ENCODE assay signal across 9 cellular contexts in the genomic region with DNA sequence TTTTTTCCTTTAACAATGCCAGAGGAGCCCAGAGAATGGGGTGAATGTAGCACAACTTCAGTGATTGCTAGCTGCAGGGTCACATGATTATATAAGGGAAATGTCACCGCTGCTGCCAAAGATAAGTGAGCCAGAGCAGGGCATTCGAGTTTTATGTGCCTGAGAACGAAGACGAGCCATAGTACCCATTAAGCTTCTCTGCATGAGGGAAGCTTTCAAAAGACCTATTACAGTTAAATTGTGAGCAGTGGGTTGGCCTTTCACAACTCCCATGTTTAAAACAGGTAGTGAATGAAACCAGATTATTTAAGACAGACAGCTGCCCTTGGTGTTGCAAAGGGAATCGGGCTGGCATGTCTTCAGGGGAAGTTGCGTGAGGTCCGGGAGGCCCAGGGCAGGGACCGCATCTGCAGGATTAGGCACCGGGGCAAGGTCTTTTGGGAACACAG.
DNase-seq lines count a peak whose midpoint lies in the region; ATAC-seq and TF ChIP-seq lines count a peak whose summit lies in the region.
"Had no signal": no experiment of that assay in that cellular context is flagged by ENCODE, and none has a peak within 500 bp of the region (broad histone marks: within the 10 kb centered on the region; RNA-seq: fewer than 3 reads in every experiment).

No MANE protein-coding gene starts in this region.

- peaks cover 0 to 69% (median 37%) of the 10 kb centered on the region in 4 donors for H3K4me1 ChIP-seq in tibial artery

- H3K9me3 ChIP-seq in tibial artery: no peaks in the 10 kb centered on the region

- DNase-seq in activated naive CD4-positive, alpha-beta T cell (lab: John Stamatoyannopoulos, UW): no peak
- DNase-seq in SIG-M5 treated with dmso at 0.1 percent for 504 hours (lab: John Stamatoyannopoulos, UW; ENCODE audit: unreplicated experiment) (peak; percentile 96), erythroblast (lab: John Stamatoyannopoulos, UW) (peak; percentile 60 to 72), tibial artery (peak in 1 of 2 donors; percentile 26), NCI-H1048 (lab: John Stamatoyannopoulos, UW) (no peak), dermis blood vessel endothelial cell (no peak)
- DNase-seq: NCI-H345 had no signal

- peak; percentile 35 for TF ChIP-seq POLR2A in erythroblast (IDR thresholded peaks at IDR 0.05; ENCODE audit: low read length)

- no peaks in the 10 kb centered on the region for H3K27me3 ChIP-seq in tibial artery

- H3K9me3 Mint-ChIP-seq in activated naive CD4-positive, alpha-beta T cell treated with anti-CD3 and anti-CD28 coated beads, Interleukin-2, amount 50 U/mL, for 24 hours: no peaks in the 10 kb centered on the region

- H3K27ac ChIP-seq in tibial artery: peak overlapping the region; percentile 53 to 97

- peak overlapping the region; percentile 97 for H3K27ac Mint-ChIP-seq in activated naive CD4-positive, alpha-beta T cell treated with anti-CD3 and anti-CD28 coated beads, Interleukin-2, amount 50 U/mL, for 24 hours

- peaks cover 78% of the 10 kb centered on the region for H3K4me1 Mint-ChIP-seq in activated naive CD4-positive, alpha-beta T cell treated with anti-CD3 and anti-CD28 coated beads, Interleukin-2, amount 50 U/mL, for 24 hours

- H3K36me3 ChIP-seq in tibial artery: no peaks in the 10 kb centered on the region

- intact Hi-C loops in tibial artery (cut with DNase I; ENCODE audit: low total_unique reads): no loop called here

- ATAC-seq in HG03520 (IDR thresholded peaks at IDR 0.05; ENCODE audit: unreplicated experiment): no peak

- peak overlapping the region in 1 of 2 donors; percentile 12 for H3K4me3 ChIP-seq in tibial artery

- H3K4me3 Mint-ChIP-seq in activated naive CD4-positive, alpha-beta T cell treated with anti-CD3 and anti-CD28 coated beads, Interleukin-2, amount 50 U/mL, for 24 hours: peak overlapping the region; percentile 99

- TF ChIP-seq CTCF in tibial artery (IDR thresholded peaks at IDR 0.05): no peak

- H3K27me3 Mint-ChIP-seq in activated naive CD4-positive, alpha-beta T cell treated with anti-CD3 and anti-CD28 coated beads, Interleukin-2, amount 50 U/mL, for 24 hours: no peaks in the 10 kb centered on the region

- H3K36me3 Mint-ChIP-seq in activated naive CD4-positive, alpha-beta T cell treated with anti-CD3 and anti-CD28 coated beads, Interleukin-2, amount 50 U/mL, for 24 hours: peaks cover 17% of the 10 kb centered on the region

Comparison
In these comparisons a context has a peak if more than half of its experiments do, and no peak if none do; other contexts are left out.
1. DNase-seq: peak in SIG-M5 treated with dmso at 0.1 percent for 504 hours (single experiment) and erythroblast (2 of 2); none in activated naive CD4-positive, alpha-beta T cell (0 of 4), NCI-H1048 (single experiment) and dermis blood vessel endothelial cell (single experiment).